8 cellular contexts compared by ENCODE assay signal in genomic region chr18:32289480-32290075, GRCh38.
A peak's percentile ranks its signal among the peaks of the same experiment; 100 is the strongest.
DNase-seq lines count a peak whose midpoint lies in the region; ATAC-seq and TF ChIP-seq lines count a peak whose summit lies in the region.

No MANE protein-coding gene starts in this region.

- no peaks in the 10 kb centered on the region for H3K4me1 ChIP-seq in foreskin keratinocyte

- H3K27me3 ChIP-seq in foreskin keratinocyte = no peaks in the 10 kb centered on the region

- TF ChIP-seq CTCF in AG09319 (IDR thresholded peaks at IDR 0.05; ENCODE audit: low read depth, low read length) (peak; percentile 86), VCaP (conservative IDR thresholded peaks at IDR 0.05) (peak; percentile 85), foreskin keratinocyte (conservative IDR thresholded peaks at IDR 0.05) (peak; percentile 80)

- ATAC-seq in GM18505 (IDR thresholded peaks at IDR 0.05; ENCODE audit: unreplicated experiment) = peak; percentile 80
- ATAC-seq in HG03108 (IDR thresholded peaks at IDR 0.05; ENCODE audit: unreplicated experiment) = peak; percentile 69
- ATAC-seq in foreskin keratinocyte = peak; percentile 92
- ATAC-seq in GM18909 (IDR thresholded peaks at IDR 0.05; ENCODE audit: poor library complexity, unreplicated experiment) = no peak

- H3K27ac ChIP-seq in VCaP = no peak overlapping the region
- H3K27ac ChIP-seq in foreskin keratinocyte = no peak overlapping the region

- DNase-seq in AG09319 (ENCODE audit: extremely low read depth, low read depth) (peak; percentile 44), NCI-H2107 (lab: John Stamatoyannopoulos, UW) (peak; percentile 14), foreskin keratinocyte (peak in 1 of 2 donors; percentile 53), pulmonary artery endothelial cell (ENCODE audit: low read depth, low spot score) (peak; percentile 20)

- no peak for TF ChIP-seq POLR2A in GM18505 (IDR thresholded peaks at IDR 0.05; ENCODE audit: borderline replicate concordance, extremely low read depth, insufficient read depth, insufficient read length)
